Comparison of ENCODE assay signal across 8 cellular contexts in genomic region chr17:64661731-64661980, GRCh38. TPM values are rescaled to one million over a fixed set of nuclear protein-coding genes. Genes with fewer than 3 reads are reported as not detected.
A peak's percentile ranks its signal among the peaks of the same experiment; 100 is the strongest.
DNase-seq lines count a peak whose midpoint lies in the region; ATAC-seq and TF ChIP-seq lines count a peak whose summit lies in the region.

No MANE protein-coding gene starts in this region.

- in situ Hi-C loops in astrocyte of the spinal cord (cut with HindIII; ENCODE audit: low sequenced_read_pairs) = no loop called here

- intact Hi-C loops in tibial artery (cut with DNase I; ENCODE audit: low total_unique reads) = no loop called here

- H3K9me3 ChIP-seq in liver (ENCODE audit: control insufficient read depth in 4 of 4, low read length in 3 of 4) (no peaks in the 10 kb centered on the region), tibial artery (no peaks in the 10 kb centered on the region)

- peaks cover 5 to 19% (median 11%) of the 10 kb centered on the region in 4 donors for H3K4me1 ChIP-seq in liver (ENCODE audit: control insufficient read depth in 4 of 4, insufficient read depth in 4 of 4, low read length in 3 of 4)
- H3K4me1 ChIP-seq in tibial artery = peaks cover 0 to 36% (median 14%) of the 10 kb centered on the region in 4 donors

- no peaks in the 10 kb centered on the region for H3K36me3 ChIP-seq in liver (ENCODE audit: control insufficient read depth in 4 of 4, insufficient read depth in 3 of 4, low read depth in 1 of 4, low read length in 3 of 4)
- H3K36me3 ChIP-seq in tibial artery = no peaks in the 10 kb centered on the region

- TF ChIP-seq CTCF in astrocyte of the spinal cord (IDR thresholded peaks at IDR 0.05; ENCODE audit: low read depth, low read length) (no peak), liver (IDR thresholded peaks at IDR 0.05; ENCODE audit: low read depth, low read length, missing input control) (no peak), tibial artery (IDR thresholded peaks at IDR 0.05) (no peak), GM20000 (IDR thresholded peaks at IDR 0.05; ENCODE audit: extremely low read depth, missing control alignments) (no peak)

- peak overlapping the region; percentile 41 to 76 for H3K9ac ChIP-seq in liver (ENCODE audit: low read depth in 1 of 2, low read length in 2 of 2)

- ATAC-seq in GM19035 (IDR thresholded peaks at IDR 0.05; ENCODE audit: unreplicated experiment) (peak; percentile 42), HG03439 (IDR thresholded peaks at IDR 0.05; ENCODE audit: unreplicated experiment) (peak; percentile 50), GM21529 (IDR thresholded peaks at IDR 0.05; ENCODE audit: unreplicated experiment) (no peak)

- DNase-seq in astrocyte of the spinal cord (ENCODE audit: low read depth, low spot score) = no peak
- DNase-seq in tibial artery = peak in 1 of 2 donors; percentile 78
- no peak for DNase-seq in GM20000 (ENCODE audit: low spot score)
- no peak for DNase-seq in DMS114 treated with DMSO at 0.1 percent for 48 hours (lab: John Stamatoyannopoulos, UW; ENCODE audit: unreplicated experiment)

- H3K4me3 ChIP-seq in astrocyte of the spinal cord (ENCODE audit: low read depth, low read length) = peak overlapping the region; percentile 77
- H3K4me3 ChIP-seq in liver (ENCODE audit: low read depth in 1 of 3, low read length in 3 of 3) = peak overlapping the region; percentile 62 to 97 (median 80)
- H3K4me3 ChIP-seq in tibial artery = peak overlapping the region; percentile 84 to 92

- H3K27me3 ChIP-seq in liver (ENCODE audit: control insufficient read depth in 4 of 4, insufficient read depth in 4 of 4, low read length in 3 of 4) = no peaks in the 10 kb centered on the region
- no peaks in the 10 kb centered on the region for H3K27me3 ChIP-seq in tibial artery

- under 1% methylated on average over 32 of the region's 32 CpGs for WGBS in liver

- no peak for TF ChIP-seq RAD21 in liver (IDR thresholded peaks at IDR 0.05)

- peak overlapping the region; percentile 56 to 69 for H3K27ac ChIP-seq in liver (ENCODE audit: low read depth in 1 of 2, low read length in 2 of 2)
- peak overlapping the region; percentile 78 to 98 for H3K27ac ChIP-seq in tibial artery

TF ChIP-seq in liver, 16 proteins besides CTCF, POLR2A, EP300 and RAD21:
- TF ChIP-seq, protein P1, sequence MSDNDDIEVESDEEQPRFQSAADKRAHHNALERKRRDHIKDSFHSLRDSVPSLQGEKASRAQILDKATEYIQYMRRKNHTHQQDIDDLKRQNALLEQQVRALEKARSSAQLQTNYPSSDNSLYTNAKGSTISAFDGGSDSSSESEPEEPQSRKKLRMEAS (IDR thresholded peaks at IDR 0.05) = no peak
- TF ChIP-seq HNF4A (conservative IDR thresholded peaks at IDR 0.05) (no peak), HNF4G (IDR thresholded peaks at IDR 0.05) (no peak), FOXA2 (IDR thresholded peaks at IDR 0.05) (no peak), ATF3 (IDR thresholded peaks at IDR 0.05) (no peak), SP1 (IDR thresholded peaks at IDR 0.05) (no peak)
TF ChIP-seq in liver: peak in this region for 0.

RNA-seq across cellular contexts. Expression of gene SMURF2, which starts 0.5 kb away (rescaled TPM):
- total RNA-seq in liver = 1 to 10 TPM; 4.9 to 6.9 TPM
- 1 to 10 TPM; 2.0 to 2.1 TPM for polyA plus RNA-seq in liver
